Comparison of ENCODE assay signal across 1 cellular context in the genomic region with DNA sequence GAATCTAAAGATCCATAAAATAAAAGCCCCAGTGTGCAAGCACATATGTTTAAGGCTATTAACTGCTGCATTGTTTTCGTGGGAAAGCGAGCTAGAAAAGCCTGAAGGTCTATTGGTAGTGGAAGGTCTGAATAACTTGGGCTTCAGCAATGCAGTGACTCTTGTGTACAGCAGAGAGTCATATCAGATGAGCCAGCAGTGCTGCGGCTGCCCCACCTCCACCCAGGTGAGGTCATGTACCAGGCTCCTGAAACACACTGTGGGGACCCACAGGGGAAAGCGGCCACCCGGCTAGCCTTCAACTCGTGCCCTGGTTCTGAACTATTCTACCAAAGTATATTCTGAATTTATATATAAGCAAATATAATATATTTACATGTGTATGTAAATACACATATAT.
TF ChIP-seq lines count a peak whose summit lies in the region.

No MANE protein-coding gene starts in this region.

TF ChIP-seq in K562, 482 proteins besides CTCF, POLR2A, EP300 and RAD21 (continued from another document and continues in another):
- TF ChIP-seq, protein P1, sequence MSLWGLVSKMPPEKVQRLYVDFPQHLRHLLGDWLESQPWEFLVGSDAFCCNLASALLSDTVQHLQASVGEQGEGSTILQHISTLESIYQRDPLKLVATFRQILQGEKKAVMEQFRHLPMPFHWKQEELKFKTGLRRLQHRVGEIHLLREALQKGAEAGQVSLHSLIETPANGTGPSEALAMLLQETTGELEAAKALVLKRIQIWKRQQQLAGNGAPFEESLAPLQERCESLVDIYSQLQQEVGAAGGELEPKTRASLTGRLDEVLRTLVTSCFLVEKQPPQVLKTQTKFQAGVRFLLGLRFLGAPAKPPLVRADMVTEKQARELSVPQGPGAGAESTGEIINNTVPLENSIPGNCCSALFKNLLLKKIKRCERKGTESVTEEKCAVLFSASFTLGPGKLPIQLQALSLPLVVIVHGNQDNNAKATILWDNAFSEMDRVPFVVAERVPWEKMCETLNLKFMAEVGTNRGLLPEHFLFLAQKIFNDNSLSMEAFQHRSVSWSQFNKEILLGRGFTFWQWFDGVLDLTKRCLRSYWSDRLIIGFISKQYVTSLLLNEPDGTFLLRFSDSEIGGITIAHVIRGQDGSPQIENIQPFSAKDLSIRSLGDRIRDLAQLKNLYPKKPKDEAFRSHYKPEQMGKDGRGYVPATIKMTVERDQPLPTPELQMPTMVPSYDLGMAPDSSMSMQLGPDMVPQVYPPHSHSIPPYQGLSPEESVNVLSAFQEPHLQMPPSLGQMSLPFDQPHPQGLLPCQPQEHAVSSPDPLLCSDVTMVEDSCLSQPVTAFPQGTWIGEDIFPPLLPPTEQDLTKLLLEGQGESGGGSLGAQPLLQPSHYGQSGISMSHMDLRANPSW (CRISPR knock-in tag; IDR thresholded peaks at IDR 0.05): no peak
- TF ChIP-seq, protein P2, sequence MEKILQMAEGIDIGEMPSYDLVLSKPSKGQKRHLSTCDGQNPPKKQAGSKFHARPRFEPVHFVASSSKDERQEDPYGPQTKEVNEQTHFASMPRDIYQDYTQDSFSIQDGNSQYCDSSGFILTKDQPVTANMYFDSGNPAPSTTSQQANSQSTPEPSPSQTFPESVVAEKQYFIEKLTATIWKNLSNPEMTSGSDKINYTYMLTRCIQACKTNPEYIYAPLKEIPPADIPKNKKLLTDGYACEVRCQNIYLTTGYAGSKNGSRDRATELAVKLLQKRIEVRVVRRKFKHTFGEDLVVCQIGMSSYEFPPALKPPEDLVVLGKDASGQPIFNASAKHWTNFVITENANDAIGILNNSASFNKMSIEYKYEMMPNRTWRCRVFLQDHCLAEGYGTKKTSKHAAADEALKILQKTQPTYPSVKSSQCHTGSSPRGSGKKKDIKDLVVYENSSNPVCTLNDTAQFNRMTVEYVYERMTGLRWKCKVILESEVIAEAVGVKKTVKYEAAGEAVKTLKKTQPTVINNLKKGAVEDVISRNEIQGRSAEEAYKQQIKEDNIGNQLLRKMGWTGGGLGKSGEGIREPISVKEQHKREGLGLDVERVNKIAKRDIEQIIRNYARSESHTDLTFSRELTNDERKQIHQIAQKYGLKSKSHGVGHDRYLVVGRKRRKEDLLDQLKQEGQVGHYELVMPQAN (IDR thresholded peaks at IDR 0.05; ENCODE audit: borderline replicate concordance): no peak
- TF ChIP-seq, protein P3, sequence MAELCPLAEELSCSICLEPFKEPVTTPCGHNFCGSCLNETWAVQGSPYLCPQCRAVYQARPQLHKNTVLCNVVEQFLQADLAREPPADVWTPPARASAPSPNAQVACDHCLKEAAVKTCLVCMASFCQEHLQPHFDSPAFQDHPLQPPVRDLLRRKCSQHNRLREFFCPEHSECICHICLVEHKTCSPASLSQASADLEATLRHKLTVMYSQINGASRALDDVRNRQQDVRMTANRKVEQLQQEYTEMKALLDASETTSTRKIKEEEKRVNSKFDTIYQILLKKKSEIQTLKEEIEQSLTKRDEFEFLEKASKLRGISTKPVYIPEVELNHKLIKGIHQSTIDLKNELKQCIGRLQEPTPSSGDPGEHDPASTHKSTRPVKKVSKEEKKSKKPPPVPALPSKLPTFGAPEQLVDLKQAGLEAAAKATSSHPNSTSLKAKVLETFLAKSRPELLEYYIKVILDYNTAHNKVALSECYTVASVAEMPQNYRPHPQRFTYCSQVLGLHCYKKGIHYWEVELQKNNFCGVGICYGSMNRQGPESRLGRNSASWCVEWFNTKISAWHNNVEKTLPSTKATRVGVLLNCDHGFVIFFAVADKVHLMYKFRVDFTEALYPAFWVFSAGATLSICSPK (IDR thresholded peaks at IDR 0.05; ENCODE audit: borderline replicate concordance): no peak
- TF ChIP-seq ERF (CRISPR knock-in tag; IDR thresholded peaks at IDR 0.05) (no peak), ELF4 (CRISPR knock-in tag; IDR thresholded peaks at IDR 0.05) (no peak), CHCHD3 (CRISPR knock-in tag; IDR thresholded peaks at IDR 0.05) (no peak), ZNF780A (CRISPR knock-in tag; IDR thresholded peaks at IDR 0.05) (no peak), ZKSCAN1 (IDR thresholded peaks at IDR 0.05; ENCODE audit: low read depth, low read length) (no peak), DPF2 (IDR thresholded peaks at IDR 0.05) (peak; percentile 57; the same call in 1 of the 2 replicates), NFE2L1 (tag; IDR thresholded peaks at IDR 0.05; ENCODE audit: borderline replicate concordance, low read depth) (no peak), MYNN (IDR thresholded peaks at IDR 0.05) (0 out of 2 replicates have a peak, but pooled peaks have one; percentile 39), MYNN (CRISPR knock-in tag; IDR thresholded peaks at IDR 0.05) (no peak), ZBTB7A (IDR thresholded peaks at IDR 0.05; ENCODE audit: borderline replicate concordance, control insufficient read depth, low read depth, low read length) (no peak), ZNF551 (CRISPR knock-in tag; IDR thresholded peaks at IDR 0.05) (no peak), ZC3H11A (IDR thresholded peaks at IDR 0.05; ENCODE audit: low read depth, low read length) (no peak), RCOR1 (IDR thresholded peaks at IDR 0.05; ENCODE audit: borderline replicate concordance in 1 of 2, low read depth in 2 of 2, low read length in 2 of 2) (0 out of 4 replicates have a peak, but pooled peaks of 1 of the 2 experiments have one; percentile 22), ZKSCAN3 (CRISPR knock-in tag; IDR thresholded peaks at IDR 0.05) (no peak), FOXK1 (CRISPR knock-in tag; IDR thresholded peaks at IDR 0.05; ENCODE audit: borderline replicate concordance) (no peak), CBX3 (IDR thresholded peaks at IDR 0.05; ENCODE audit: borderline replicate concordance in 1 of 2, low read length in 2 of 2) (peak in 1 of 2 experiments; percentile 33; a peak in 1 of 3 replicates), POLR2H (tag; IDR thresholded peaks at IDR 0.05; ENCODE audit: low read depth) (no peak), TEAD4 (IDR thresholded peaks at IDR 0.05; ENCODE audit: low read length) (peak; percentile 37; the same call in 1 of the 2 replicates), TEAD4 (CRISPR knock-in tag; IDR thresholded peaks at IDR 0.05; ENCODE audit: borderline replicate concordance) (no peak), NR2C2 (CRISPR knock-in tag; IDR thresholded peaks at IDR 0.05) (no peak), NR2C2 (tag; IDR thresholded peaks at IDR 0.05) (no peak), PCBP1 (IDR thresholded peaks at IDR 0.05; ENCODE audit: low read depth, low read length, poor library complexity, severe bottlenecking) (no peak), YY1 (IDR thresholded peaks at IDR 0.05; ENCODE audit: borderline replicate concordance in 1 of 3, control insufficient read depth in 1 of 3, extremely low read depth in 1 of 3, insufficient read depth in 3 of 3, insufficient read length in 1 of 3, insufficient replicate concordance in 2 of 3, low read depth in 1 of 3, low read length in 2 of 3) (no peak), L3MBTL2 (IDR thresholded peaks at IDR 0.05) (no peak)
- TF ChIP-seq, protein P4, sequence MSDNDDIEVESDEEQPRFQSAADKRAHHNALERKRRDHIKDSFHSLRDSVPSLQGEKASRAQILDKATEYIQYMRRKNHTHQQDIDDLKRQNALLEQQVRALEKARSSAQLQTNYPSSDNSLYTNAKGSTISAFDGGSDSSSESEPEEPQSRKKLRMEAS (CRISPR knock-in tag; IDR thresholded peaks at IDR 0.05): peak; percentile 42; the same call in 1 of the 2 replicates
- TF ChIP-seq, protein P5, sequence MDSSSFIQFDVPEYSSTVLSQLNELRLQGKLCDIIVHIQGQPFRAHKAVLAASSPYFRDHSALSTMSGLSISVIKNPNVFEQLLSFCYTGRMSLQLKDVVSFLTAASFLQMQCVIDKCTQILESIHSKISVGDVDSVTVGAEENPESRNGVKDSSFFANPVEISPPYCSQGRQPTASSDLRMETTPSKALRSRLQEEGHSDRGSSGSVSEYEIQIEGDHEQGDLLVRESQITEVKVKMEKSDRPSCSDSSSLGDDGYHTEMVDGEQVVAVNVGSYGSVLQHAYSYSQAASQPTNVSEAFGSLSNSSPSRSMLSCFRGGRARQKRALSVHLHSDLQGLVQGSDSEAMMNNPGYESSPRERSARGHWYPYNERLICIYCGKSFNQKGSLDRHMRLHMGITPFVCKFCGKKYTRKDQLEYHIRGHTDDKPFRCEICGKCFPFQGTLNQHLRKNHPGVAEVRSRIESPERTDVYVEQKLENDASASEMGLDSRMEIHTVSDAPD (CRISPR knock-in tag; IDR thresholded peaks at IDR 0.05): no peak
- TF ChIP-seq, protein P6, sequence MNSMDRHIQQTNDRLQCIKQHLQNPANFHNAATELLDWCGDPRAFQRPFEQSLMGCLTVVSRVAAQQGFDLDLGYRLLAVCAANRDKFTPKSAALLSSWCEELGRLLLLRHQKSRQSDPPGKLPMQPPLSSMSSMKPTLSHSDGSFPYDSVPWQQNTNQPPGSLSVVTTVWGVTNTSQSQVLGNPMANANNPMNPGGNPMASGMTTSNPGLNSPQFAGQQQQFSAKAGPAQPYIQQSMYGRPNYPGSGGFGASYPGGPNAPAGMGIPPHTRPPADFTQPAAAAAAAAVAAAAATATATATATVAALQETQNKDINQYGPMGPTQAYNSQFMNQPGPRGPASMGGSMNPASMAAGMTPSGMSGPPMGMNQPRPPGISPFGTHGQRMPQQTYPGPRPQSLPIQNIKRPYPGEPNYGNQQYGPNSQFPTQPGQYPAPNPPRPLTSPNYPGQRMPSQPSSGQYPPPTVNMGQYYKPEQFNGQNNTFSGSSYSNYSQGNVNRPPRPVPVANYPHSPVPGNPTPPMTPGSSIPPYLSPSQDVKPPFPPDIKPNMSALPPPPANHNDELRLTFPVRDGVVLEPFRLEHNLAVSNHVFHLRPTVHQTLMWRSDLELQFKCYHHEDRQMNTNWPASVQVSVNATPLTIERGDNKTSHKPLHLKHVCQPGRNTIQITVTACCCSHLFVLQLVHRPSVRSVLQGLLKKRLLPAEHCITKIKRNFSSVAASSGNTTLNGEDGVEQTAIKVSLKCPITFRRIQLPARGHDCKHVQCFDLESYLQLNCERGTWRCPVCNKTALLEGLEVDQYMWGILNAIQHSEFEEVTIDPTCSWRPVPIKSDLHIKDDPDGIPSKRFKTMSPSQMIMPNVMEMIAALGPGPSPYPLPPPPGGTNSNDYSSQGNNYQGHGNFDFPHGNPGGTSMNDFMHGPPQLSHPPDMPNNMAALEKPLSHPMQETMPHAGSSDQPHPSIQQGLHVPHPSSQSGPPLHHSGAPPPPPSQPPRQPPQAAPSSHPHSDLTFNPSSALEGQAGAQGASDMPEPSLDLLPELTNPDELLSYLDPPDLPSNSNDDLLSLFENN (IDR thresholded peaks at IDR 0.05; ENCODE audit: low read depth in 2 of 2, low read length in 2 of 2): no peak
- TF ChIP-seq, protein P7, sequence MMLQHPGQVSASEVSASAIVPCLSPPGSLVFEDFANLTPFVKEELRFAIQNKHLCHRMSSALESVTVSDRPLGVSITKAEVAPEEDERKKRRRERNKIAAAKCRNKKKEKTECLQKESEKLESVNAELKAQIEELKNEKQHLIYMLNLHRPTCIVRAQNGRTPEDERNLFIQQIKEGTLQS (IDR thresholded peaks at IDR 0.05): peak; percentile 67
- TF ChIP-seq, protein P7 (CRISPR knock-in tag; conservative IDR thresholded peaks at IDR 0.05): no peak
- TF ChIP-seq, protein P8, sequence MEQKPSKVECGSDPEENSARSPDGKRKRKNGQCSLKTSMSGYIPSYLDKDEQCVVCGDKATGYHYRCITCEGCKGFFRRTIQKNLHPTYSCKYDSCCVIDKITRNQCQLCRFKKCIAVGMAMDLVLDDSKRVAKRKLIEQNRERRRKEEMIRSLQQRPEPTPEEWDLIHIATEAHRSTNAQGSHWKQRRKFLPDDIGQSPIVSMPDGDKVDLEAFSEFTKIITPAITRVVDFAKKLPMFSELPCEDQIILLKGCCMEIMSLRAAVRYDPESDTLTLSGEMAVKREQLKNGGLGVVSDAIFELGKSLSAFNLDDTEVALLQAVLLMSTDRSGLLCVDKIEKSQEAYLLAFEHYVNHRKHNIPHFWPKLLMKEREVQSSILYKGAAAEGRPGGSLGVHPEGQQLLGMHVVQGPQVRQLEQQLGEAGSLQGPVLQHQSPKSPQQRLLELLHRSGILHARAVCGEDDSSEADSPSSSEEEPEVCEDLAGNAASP (IDR thresholded peaks at IDR 0.05): no peak
- TF ChIP-seq, protein P9, sequence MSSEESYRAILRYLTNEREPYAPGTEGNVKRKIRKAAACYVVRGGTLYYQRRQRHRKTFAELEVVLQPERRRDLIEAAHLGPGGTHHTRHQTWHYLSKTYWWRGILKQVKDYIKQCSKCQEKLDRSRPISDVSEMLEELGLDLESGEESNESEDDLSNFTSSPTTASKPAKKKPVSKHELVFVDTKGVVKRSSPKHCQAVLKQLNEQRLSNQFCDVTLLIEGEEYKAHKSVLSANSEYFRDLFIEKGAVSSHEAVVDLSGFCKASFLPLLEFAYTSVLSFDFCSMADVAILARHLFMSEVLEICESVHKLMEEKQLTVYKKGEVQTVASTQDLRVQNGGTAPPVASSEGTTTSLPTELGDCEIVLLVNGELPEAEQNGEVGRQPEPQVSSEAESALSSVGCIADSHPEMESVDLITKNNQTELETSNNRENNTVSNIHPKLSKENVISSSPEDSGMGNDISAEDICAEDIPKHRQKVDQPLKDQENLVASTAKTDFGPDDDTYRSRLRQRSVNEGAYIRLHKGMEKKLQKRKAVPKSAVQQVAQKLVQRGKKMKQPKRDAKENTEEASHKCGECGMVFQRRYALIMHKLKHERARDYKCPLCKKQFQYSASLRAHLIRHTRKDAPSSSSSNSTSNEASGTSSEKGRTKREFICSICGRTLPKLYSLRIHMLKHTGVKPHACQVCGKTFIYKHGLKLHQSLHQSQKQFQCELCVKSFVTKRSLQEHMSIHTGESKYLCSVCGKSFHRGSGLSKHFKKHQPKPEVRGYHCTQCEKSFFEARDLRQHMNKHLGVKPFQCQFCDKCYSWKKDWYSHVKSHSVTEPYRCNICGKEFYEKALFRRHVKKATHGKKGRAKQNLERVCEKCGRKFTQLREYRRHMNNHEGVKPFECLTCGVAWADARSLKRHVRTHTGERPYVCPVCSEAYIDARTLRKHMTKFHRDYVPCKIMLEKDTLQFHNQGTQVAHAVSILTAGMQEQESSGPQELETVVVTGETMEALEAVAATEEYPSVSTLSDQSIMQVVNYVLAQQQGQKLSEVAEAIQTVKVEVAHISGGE (CRISPR knock-in tag; IDR thresholded peaks at IDR 0.05): no peak
